In genomic region chr2:164514491-164514890, GRCh38 we compare ENCODE assay signal across 1 cellular context.
TF ChIP-seq lines count a peak whose summit lies in the region.

No MANE protein-coding gene starts in this region.

TF ChIP-seq in GM23338, 12 proteins besides CTCF, POLR2A, EP300 and RAD21 (continued from another document):
- TF ChIP-seq ETS1 (IDR thresholded peaks at IDR 0.05) (no peak), ZNF114 (CRISPR knock-in tag; IDR thresholded peaks at IDR 0.05) (no peak), STAT1 (IDR thresholded peaks at IDR 0.05; ENCODE audit: unreplicated experiment) (no peak)
TF ChIP-seq in GM23338: peak in this region for 0.
